In genomic region chr3:194274424-194275085, GRCh38 we compare ENCODE assay signal across 1 cellular context.
A peak's percentile ranks its signal among the peaks of the same experiment; 100 is the strongest.
TF ChIP-seq lines count a peak whose summit lies in the region.

No MANE protein-coding gene starts in this region.

TF ChIP-seq in HEK293, 187 proteins besides CTCF, POLR2A, EP300 and RAD21 (continued from another document):
- TF ChIP-seq ZNF266 (tag by site-specific recombination; IDR thresholded peaks at IDR 0.05; ENCODE audit: low read depth), result peak; percentile 77; the same call in 1 of the 2 replicates
- TF ChIP-seq ZIC2 (tag by site-specific recombination; IDR thresholded peaks at IDR 0.05), result peak; percentile 41
- TF ChIP-seq SP2 (tag by site-specific recombination; IDR thresholded peaks at IDR 0.05), result no peak
- TF ChIP-seq ZNF280D (tag by site-specific recombination; IDR thresholded peaks at IDR 0.05), result no peak
- TF ChIP-seq IKZF3 (tag by site-specific recombination; IDR thresholded peaks at IDR 0.05), result 0 out of 2 replicates have a peak, but pooled peaks have one; percentile 32
